21 cellular contexts compared by ENCODE assay signal in genomic region chr4:76677571-76678326, GRCh38.
DNase-seq lines count a peak whose midpoint lies in the region; FAIRE-seq and TF ChIP-seq lines count a peak whose summit lies in the region.
"Had no signal": no experiment of that assay in that cellular context is flagged by ENCODE, and none has a peak within 500 bp of the region (broad histone marks: within the 10 kb centered on the region; RNA-seq: fewer than 3 reads in every experiment).

No MANE protein-coding gene starts in this region.

- no peaks in the 10 kb centered on the region for H3K9me3 ChIP-seq in smooth muscle cell (replicated peaks; ENCODE audit: low read depth)
- H3K9me3 ChIP-seq: BLaER1 had no signal

- FAIRE-seq in G401.6 (lab: Jason Lieb, UNC): peak; percentile 51

- H3K27ac ChIP-seq in smooth muscle cell (ENCODE audit: low read depth): peak overlapping the region; percentile 30
- H3K27ac ChIP-seq: BLaER1 had no signal

- H3K79me2 ChIP-seq in smooth muscle cell (ENCODE audit: low read depth): no peaks in the 10 kb centered on the region

- no peak for TF ChIP-seq CTCF in smooth muscle cell (IDR thresholded peaks at IDR 0.05; ENCODE audit: borderline replicate concordance, insufficient read depth, poor library complexity, severe bottlenecking)

- H3K9ac ChIP-seq in smooth muscle cell (ENCODE audit: low read depth): no peak overlapping the region
- H3K9ac ChIP-seq: BLaER1 had no signal

- no peak overlapping the region for H3K4me3 ChIP-seq in smooth muscle cell
- H3K4me3 ChIP-seq: BLaER1 had no signal

- no peaks in the 10 kb centered on the region for H3K4me1 ChIP-seq in smooth muscle cell (ENCODE audit: low read depth)

- no peaks in the 10 kb centered on the region for H3K27me3 ChIP-seq in smooth muscle cell (ENCODE audit: low read depth)
- H3K27me3 ChIP-seq: BLaER1 had no signal

- DNase-seq in NCI-H226: peak; percentile 73
- peak; percentile 26 for DNase-seq in dermis blood vessel endothelial cell
- DNase-seq in smooth muscle cell (lab: John Stamatoyannopoulos, UW; ENCODE audit: unreplicated experiment): no peak
- DNase-seq in HuH-7.5 (ENCODE audit: low spot score): no peak
- DNase-seq in activated CD4-positive, alpha-beta T cell treated with anti-CD3 and anti-CD28 coated beads, Interleukin-2, amount 50 U/mL, for 48 hours: no peak
- no peak for DNase-seq in NAMALWA (ENCODE audit: low spot score)
- DNase-seq in NCI-H2171 (lab: John Stamatoyannopoulos, UW): no peak
- DNase-seq: activated CD4-positive, alpha-beta T cell treated with anti-CD3 and anti-CD28 coated beads for 1 hour; activated CD8-positive, alpha-beta memory T cell treated with anti-CD3 and anti-CD28 coated beads, Interleukin-2, amount 10 ng/mL, durations not matched to agents 7 days and 5 days; activated gamma-delta T cell; amniotic stem cell; DMS 273 treated with DMSO at 0.1 percent for 48 hours; effector memory CD8-positive, alpha-beta T cell; islet precursor cell; mesendoderm; natural killer cell; NCI-H1694; NCI-H526 treated with DMSO at 0.1 percent for 48 hours; stimulated activated CD4-positive, alpha-beta T cell treated with anti-CD3 and anti-CD28 coated beads, Interleukin-4, amount 100 ng/mL, for 24 hours had no signal

- WGBS in smooth muscle cell (ENCODE audit: low lambda C conversion rate): 89% methylated on average over 7 of the region's 7 CpGs

- no peaks in the 10 kb centered on the region for H3F3A ChIP-seq in smooth muscle cell (ENCODE audit: low read depth)

- no peak overlapping the region for H3K4me2 ChIP-seq in smooth muscle cell
- H3K4me2 ChIP-seq: BLaER1 had no signal

- no peak overlapping the region for H2AFZ ChIP-seq in smooth muscle cell (ENCODE audit: low read depth)

- H3K36me3 ChIP-seq in smooth muscle cell (ENCODE audit: low read depth): no peaks in the 10 kb centered on the region
- H3K36me3 ChIP-seq: BLaER1 had no signal

- no peaks in the 10 kb centered on the region for H4K20me1 ChIP-seq in smooth muscle cell (ENCODE audit: low read depth)
- H4K20me1 ChIP-seq: BLaER1 had no signal

Comparison
In these comparisons a context has a peak if more than half of its experiments do, and no peak if none do; other contexts are left out.
1. DNase-seq: peak in NCI-H226 (single experiment) and dermis blood vessel endothelial cell (single experiment); none in smooth muscle cell (single experiment), HuH-7.5 (single experiment), activated CD4-positive, alpha-beta T cell treated with anti-CD3 and anti-CD28 coated beads, Interleukin-2, amount 50 U/mL, for 48 hours (0 of 2), NAMALWA (single experiment) and NCI-H2171 (single experiment).